8 cellular contexts compared by ENCODE assay signal in genomic region chr6:11536795-11537194, GRCh38. TPM values are rescaled to one million over a fixed set of nuclear protein-coding genes. Genes with fewer than 3 reads are reported as not detected.
DNase-seq lines count a peak whose midpoint lies in the region; ATAC-seq and TF ChIP-seq lines count a peak whose summit lies in the region.

No MANE protein-coding gene starts in this region.

- POLR2A ChIA-PET in PC-9 (lab: Charles Lee; ENCODE audit: unreplicated experiment): no interaction called here

- no peak overlapping the region for H2BK15ac ChIP-seq in neuronal stem cell (ENCODE audit: low read length)

- DNase-seq in activated T-cell treated with anti-CD3 and anti-CD28 coated beads, Interleukin-2, amount 50 U/mL, for 24 hours: peak; percentile 35
- DNase-seq in activated T-cell treated with anti-CD3 and anti-CD28 coated beads, Interleukin-2, amount 50 U/mL, for 1 hour: no peak
- DNase-seq in PC-9 (peak in 1 of 2 experiments; percentile 11), endodermal cell (peak; percentile 81), neuronal stem cell (ENCODE audit: low spot score) (peak; percentile 11), NCI-H1930 (lab: John Stamatoyannopoulos, UW) (no peak)

- H3K36me3 Mint-ChIP-seq in activated T-cell treated with anti-CD3 and anti-CD28 coated beads, Interleukin-2, amount 50 U/mL, for 24 hours (ENCODE audit: low read depth): no peaks in the 10 kb centered on the region
- no peaks in the 10 kb centered on the region for H3K36me3 Mint-ChIP-seq in endodermal cell (ENCODE audit: low read depth)

- H2AFZ ChIP-seq in PC-9 (peak overlapping the region; percentile 83), neuronal stem cell (ENCODE audit: low read length) (peak overlapping the region; percentile 95)

- H3K4me1 Mint-ChIP-seq in activated T-cell treated with anti-CD3 and anti-CD28 coated beads, Interleukin-2, amount 50 U/mL, for 24 hours (ENCODE audit: low read depth): peaks cover 19% of the 10 kb centered on the region
- H3K4me1 Mint-ChIP-seq in endodermal cell: peaks cover 15% of the 10 kb centered on the region

- H3K4ac ChIP-seq in neuronal stem cell (ENCODE audit: low read length): no peak overlapping the region

- H3K4me1 ChIP-seq in PC-9 (replicated peaks; ENCODE audit: insufficient read depth) (peaks cover 21% of the 10 kb centered on the region), endodermal cell (ENCODE audit: control insufficient read depth, insufficient read depth, low read length) (no peaks in the 10 kb centered on the region), neuronal stem cell (ENCODE audit: control insufficient read depth in 2 of 2, insufficient read depth in 1 of 2, low read depth in 1 of 2, low read length in 2 of 2) (peaks cover 0 to 9% of the 10 kb centered on the region in 2 donors)

- H2BK5ac ChIP-seq in neuronal stem cell (ENCODE audit: low read length): no peak overlapping the region

- peaks cover 18% of the 10 kb centered on the region for H3K27me3 Mint-ChIP-seq in activated T-cell treated with anti-CD3 and anti-CD28 coated beads, Interleukin-2, amount 50 U/mL, for 24 hours
- H3K27me3 Mint-ChIP-seq in endodermal cell (ENCODE audit: insufficient read depth): peaks cover 67% of the 10 kb centered on the region

- H3K4me3 Mint-ChIP-seq in activated T-cell treated with anti-CD3 and anti-CD28 coated beads, Interleukin-2, amount 50 U/mL, for 24 hours: peak overlapping the region; percentile 77
- H3K4me3 Mint-ChIP-seq in endodermal cell: peak overlapping the region; percentile 64

- no peaks in the 10 kb centered on the region for H3K79me2 ChIP-seq in PC-9 (ENCODE audit: low read depth)

- no peak overlapping the region for H2AK5ac ChIP-seq in neuronal stem cell (ENCODE audit: low read depth, low read length)

- no peaks in the 10 kb centered on the region for H3K9me2 ChIP-seq in PC-9 (ENCODE audit: insufficient read depth)

- H2BK120ac ChIP-seq in neuronal stem cell (ENCODE audit: low read depth, low read length): no peak overlapping the region

- H3K9me3 Mint-ChIP-seq in activated T-cell treated with anti-CD3 and anti-CD28 coated beads, Interleukin-2, amount 50 U/mL, for 24 hours: no peaks in the 10 kb centered on the region
- no peaks in the 10 kb centered on the region for H3K9me3 Mint-ChIP-seq in endodermal cell

- no peak overlapping the region for H2BK12ac ChIP-seq in neuronal stem cell (ENCODE audit: low read length)

- H3K14ac ChIP-seq in neuronal stem cell (ENCODE audit: low read length): no peak overlapping the region

- H3K23ac ChIP-seq in neuronal stem cell (ENCODE audit: low read depth, low read length, poor library complexity): no peak overlapping the region

- H3K27ac ChIP-seq in PC-9 (no peak overlapping the region), endodermal cell (ENCODE audit: low read depth, low read length) (no peak overlapping the region), neuronal stem cell (replicated peaks; ENCODE audit: low read length) (no peak overlapping the region)

- intact Hi-C loops in PC-9 (cut with micrococcal nuclease; ENCODE audit: unreplicated experiment): no loop called here

- CTCF ChIA-PET in PC-9 (lab: Charles Lee): no interaction called here

- H3K9me3 ChIP-seq in PC-9 (ENCODE audit: insufficient read depth, low read depth) (no peaks in the 10 kb centered on the region), endodermal cell (ENCODE audit: control insufficient read depth, low read length) (no peaks in the 10 kb centered on the region), neuronal stem cell (replicated peaks in 1 of 2; ENCODE audit: control insufficient read depth in 2 of 2, insufficient read depth in 1 of 2, low read depth in 1 of 2, low read length in 2 of 2) (no peaks in the 10 kb centered on the region)

- no peaks in the 10 kb centered on the region for H4K20me1 ChIP-seq in PC-9 (ENCODE audit: insufficient read depth)

- WGBS in endodermal cell (ENCODE audit: insufficient coverage in 1 of 2, insufficient read length in 1 of 2), 2 experiments: 4 to 5% methylated on average over 7 to 12 of the region's 12 CpGs
- no CpG with 5 or more reads among the region's 12 CpGs for WGBS in neuronal stem cell (ENCODE audit: extremely low coverage in 2 of 2, insufficient read length in 2 of 2, insufficient replicate concordance in 1 of 2), 2 donors

- TF ChIP-seq CTCF in PC-9 (conservative IDR thresholded peaks at IDR 0.05) (no peak), endodermal cell (conservative IDR thresholded peaks at IDR 0.05) (no peak)

- no peak overlapping the region for H3K18ac ChIP-seq in neuronal stem cell (ENCODE audit: low read length)

- no peak overlapping the region for H4K8ac ChIP-seq in neuronal stem cell (ENCODE audit: low read depth, low read length)

- BruUV-seq in PC-9 (replicated peaks; lab: Mats Ljungman, UMichigan): TSS peak; percentile 49

- no peaks in the 10 kb centered on the region for H3K79me1 ChIP-seq in neuronal stem cell (ENCODE audit: low read depth, low read length)

- H3K36me3 ChIP-seq in PC-9 (ENCODE audit: low read depth) (no peaks in the 10 kb centered on the region), endodermal cell (ENCODE audit: control insufficient read depth, insufficient read depth, low read length) (no peaks in the 10 kb centered on the region), neuronal stem cell (replicated peaks in 1 of 2; ENCODE audit: control insufficient read depth in 2 of 2, insufficient read depth in 2 of 2, low read length in 2 of 2) (no peaks in the 10 kb centered on the region)

- no peaks in the 10 kb centered on the region for H3K27me3 ChIP-seq in PC-9 (ENCODE audit: insufficient read depth, low read depth)
- peaks cover 41% of the 10 kb centered on the region for H3K27me3 ChIP-seq in endodermal cell (ENCODE audit: control insufficient read depth, insufficient read depth, low read length, poor library complexity, severe bottlenecking)
- H3K27me3 ChIP-seq in neuronal stem cell (ENCODE audit: control insufficient read depth in 3 of 3, insufficient read depth in 3 of 3, low read depth in 1 of 3, low read length in 3 of 3): no peaks in the 10 kb centered on the region

- ATAC-seq in HG02970 (IDR thresholded peaks at IDR 0.05; ENCODE audit: low FRiP score, unreplicated experiment): no peak
- no peak for ATAC-seq in HG03432 (IDR thresholded peaks at IDR 0.05; ENCODE audit: unreplicated experiment)

- peak overlapping the region; percentile 60 for H3K4me3 ChIP-seq in PC-9
- H3K4me3 ChIP-seq in endodermal cell (ENCODE audit: low read length): peak overlapping the region; percentile 83
- H3K4me3 ChIP-seq in neuronal stem cell (ENCODE audit: low read length in 2 of 2): peak overlapping the region; percentile 76 to 93

- H3K9ac ChIP-seq in endodermal cell (ENCODE audit: extremely low read depth, low read length, poor library complexity, severe bottlenecking) (no peak overlapping the region), neuronal stem cell (ENCODE audit: low read depth, low read length, poor library complexity) (no peak overlapping the region)

- no peak overlapping the region for H4K91ac ChIP-seq in neuronal stem cell (ENCODE audit: low read depth, low read length, poor library complexity)

- H3K27ac Mint-ChIP-seq in activated T-cell treated with anti-CD3 and anti-CD28 coated beads, Interleukin-2, amount 50 U/mL, for 24 hours: peak overlapping the region; percentile 50
- no peak overlapping the region for H3K27ac Mint-ChIP-seq in endodermal cell

- H3K4me2 ChIP-seq in PC-9 (peak overlapping the region; percentile 71), neuronal stem cell (ENCODE audit: insufficient read depth, low read length, poor library complexity, severe bottlenecking) (peak overlapping the region; percentile 84)

- peaks cover 9% of the 10 kb centered on the region; the same call in 1 of the 2 replicates for H3F3A ChIP-seq in PC-9 (ENCODE audit: insufficient read depth, low read depth)

RNA-seq across cellular contexts. Expression of gene TMEM170B, which starts 0.8 kb away (rescaled TPM):
- total RNA-seq in PC-9 (2021) (3.5 and 3.9 TPM in 2 replicates), endodermal cell (1 to 10 TPM; 2.3 to 5.3 TPM)
- 14.2 TPM for polyA plus RNA-seq in endodermal cell (2013, experiment 1 of 2)
- polyA plus RNA-seq in endodermal cell (2013, experiment 2 of 2): 16.5 TPM
- polyA plus RNA-seq in neuronal stem cell (2013, experiment 1 of 2): 13.1 TPM
- polyA plus RNA-seq in neuronal stem cell (2013, experiment 2 of 2): 13.0 TPM

Comparison
In these comparisons a context has a peak if more than half of its experiments do, and no peak if none do; other contexts are left out.
1. DNase-seq: peak in activated T-cell treated with anti-CD3 and anti-CD28 coated beads, Interleukin-2, amount 50 U/mL, for 24 hours (single experiment), endodermal cell (single experiment) and neuronal stem cell (single experiment); none in activated T-cell treated with anti-CD3 and anti-CD28 coated beads, Interleukin-2, amount 50 U/mL, for 1 hour (single experiment) and NCI-H1930 (0 of 2).
2. Peak in every context shown above with its lines, with median percentiles within 50 percentile points of each other: H3K4me3 ChIP-seq.